In the genomic region with DNA sequence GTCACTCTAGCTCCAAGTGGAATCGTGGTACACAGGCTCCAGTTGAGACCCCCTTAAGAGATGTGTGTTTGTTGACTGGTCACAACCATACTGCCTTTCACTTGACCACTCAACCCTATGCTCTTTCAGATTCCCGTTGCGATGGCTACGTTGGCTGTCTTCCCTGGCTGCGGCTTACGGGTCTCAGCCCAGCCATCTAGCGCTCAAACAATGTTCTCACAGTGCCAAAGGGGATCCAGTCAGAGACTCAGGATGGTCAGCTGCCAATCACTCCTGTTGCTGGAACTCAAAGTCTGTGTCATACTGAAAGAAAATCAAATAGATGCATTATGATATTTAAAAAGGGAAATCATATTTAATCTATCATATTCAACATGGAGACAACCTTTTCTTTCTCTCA, we compare ENCODE assay signal across 15 cellular contexts.
DNase-seq lines count a peak whose midpoint lies in the region; ATAC-seq, FAIRE-seq and TF ChIP-seq lines count a peak whose summit lies in the region.
"Had no signal": no experiment of that assay in that cellular context is flagged by ENCODE, and none has a peak within 500 bp of the region (broad histone marks: within the 10 kb centered on the region; RNA-seq: fewer than 3 reads in every experiment).

No MANE protein-coding gene starts in this region.

- H3K27ac Mint-ChIP-seq in CD4-positive, alpha-beta T cell = no peak overlapping the region
- H3K27ac Mint-ChIP-seq: activated T-cell treated with anti-CD3 and anti-CD28 coated beads, Interleukin-2, amount 50 U/mL, for 24 hours had no signal

- CTCF ChIA-PET in CD4-positive, alpha-beta T cell (lab: Charles Lee) = no interaction called here

- POLR2A ChIA-PET in CD4-positive, alpha-beta T cell (lab: Charles Lee) = no interaction called here

- FAIRE-seq in D721Med (lab: Jason Lieb, UNC) = no peak
- FAIRE-seq: pancreas had no signal

- H3K4me1 Mint-ChIP-seq in CD4-positive, alpha-beta T cell (ENCODE audit: low read depth) = no peaks in the 10 kb centered on the region

- no peak overlapping the region for H3K4me3 Mint-ChIP-seq in CD4-positive, alpha-beta T cell
- H3K4me3 Mint-ChIP-seq: activated T-cell treated with anti-CD3 and anti-CD28 coated beads, Interleukin-2, amount 50 U/mL, for 24 hours had no signal

- DNase-seq in NCI-H2196 treated with DMSO at 0.1 percent for 48 hours (lab: John Stamatoyannopoulos, UW; ENCODE audit: unreplicated experiment) (peak; percentile 41), caudate nucleus (lab: John Stamatoyannopoulos, UW) (peak in 29 of 61 donors; percentile 12 to 77 (median 57)), medulla oblongata (ENCODE audit: extremely low spot score) (peak; percentile 80), substantia nigra (lab: John Stamatoyannopoulos, UW) (peak in 36 of 49 donors; percentile 4 to 83 (median 42)), NCI-H1436 (lab: John Stamatoyannopoulos, UW) (no peak), D721Med (ENCODE audit: insufficient read length, low spot score) (no peak)
- no peak for DNase-seq in CD4-positive, alpha-beta T cell
- no peak for DNase-seq in stimulated activated CD4-positive, alpha-beta T cell treated with anti-CD3 and anti-CD28 coated beads, Interleukin-4, amount 100 ng/mL, for 1 hour
- DNase-seq: activated CD4-positive, alpha-beta T cell treated with anti-CD3 and anti-CD28 coated beads for 4 hours; activated T-cell treated with anti-CD3 and anti-CD28 coated beads, Interleukin-2, amount 50 U/mL, for 24 hours; dermis blood vessel endothelial cell; NCI-H345; pancreas had no signal

- no peak for ATAC-seq in CD4-positive, alpha-beta T cell (ENCODE audit: poor library complexity)
- ATAC-seq: Panc1 had no signal

- no peaks in the 10 kb centered on the region for H3K27me3 Mint-ChIP-seq in CD4-positive, alpha-beta T cell
- H3K27me3 Mint-ChIP-seq: activated T-cell treated with anti-CD3 and anti-CD28 coated beads, Interleukin-2, amount 50 U/mL, for 24 hours had no signal

- intact Hi-C loops in CD4-positive, alpha-beta T cell (cut with DNase I, micrococcal nuclease) = no loop called here

- no peak for TF ChIP-seq CTCF in CD4-positive, alpha-beta T cell (IDR thresholded peaks at IDR 0.05)
- no peak for TF ChIP-seq CTCF in D721Med (IDR thresholded peaks at IDR 0.05; ENCODE audit: insufficient read depth, missing control alignments)

- H3K36me3 Mint-ChIP-seq in CD4-positive, alpha-beta T cell (ENCODE audit: low read depth) = peaks cover 59% of the 10 kb centered on the region

- no peaks in the 10 kb centered on the region for H3K27me3 ChIP-seq in CD4-positive, alpha-beta T cell (ENCODE audit: control insufficient read depth, insufficient read depth, low read length)
- H3K27me3 ChIP-seq: BLaER1 treated with 17β-estradiol and CSF1 and Interleukin-3, amounts not matched to agents 10 nM and 100 nM; pancreas had no signal

- H3K27ac ChIP-seq in caudate nucleus (ENCODE audit: low read depth, low read length) (peak overlapping the region; percentile 85), substantia nigra (ENCODE audit: low read depth, low read length, poor library complexity, severe bottlenecking) (no peak overlapping the region)
- no peak overlapping the region for H3K27ac ChIP-seq in CD4-positive, alpha-beta T cell (ENCODE audit: low read depth, low read length)
- H3K27ac ChIP-seq: BLaER1 treated with 17β-estradiol and CSF1 and Interleukin-3, amounts not matched to agents 10 nM and 100 nM had no signal

- no peaks in the 10 kb centered on the region for H3K9me3 Mint-ChIP-seq in CD4-positive, alpha-beta T cell
- H3K9me3 Mint-ChIP-seq: activated T-cell treated with anti-CD3 and anti-CD28 coated beads, Interleukin-2, amount 50 U/mL, for 24 hours had no signal

- H3K9me3 ChIP-seq in CD4-positive, alpha-beta T cell (ENCODE audit: control insufficient read depth, low read length) = no peaks in the 10 kb centered on the region
- H3K9me3 ChIP-seq: BLaER1 treated with 17β-estradiol and CSF1 and Interleukin-3, amounts not matched to agents 10 nM and 100 nM; pancreas had no signal

Comparison
In these comparisons a context has a peak if more than half of its experiments do, and no peak if none do; other contexts are left out.
1. DNase-seq: peak in NCI-H2196 treated with DMSO at 0.1 percent for 48 hours (single experiment), medulla oblongata (single experiment) and substantia nigra (36 of 49); none in CD4-positive, alpha-beta T cell (0 of 10), NCI-H1436 (single experiment), stimulated activated CD4-positive, alpha-beta T cell treated with anti-CD3 and anti-CD28 coated beads, Interleukin-4, amount 100 ng/mL, for 1 hour (single experiment) and D721Med (single experiment).